8 cellular contexts compared by ENCODE assay signal in the genomic region with DNA sequence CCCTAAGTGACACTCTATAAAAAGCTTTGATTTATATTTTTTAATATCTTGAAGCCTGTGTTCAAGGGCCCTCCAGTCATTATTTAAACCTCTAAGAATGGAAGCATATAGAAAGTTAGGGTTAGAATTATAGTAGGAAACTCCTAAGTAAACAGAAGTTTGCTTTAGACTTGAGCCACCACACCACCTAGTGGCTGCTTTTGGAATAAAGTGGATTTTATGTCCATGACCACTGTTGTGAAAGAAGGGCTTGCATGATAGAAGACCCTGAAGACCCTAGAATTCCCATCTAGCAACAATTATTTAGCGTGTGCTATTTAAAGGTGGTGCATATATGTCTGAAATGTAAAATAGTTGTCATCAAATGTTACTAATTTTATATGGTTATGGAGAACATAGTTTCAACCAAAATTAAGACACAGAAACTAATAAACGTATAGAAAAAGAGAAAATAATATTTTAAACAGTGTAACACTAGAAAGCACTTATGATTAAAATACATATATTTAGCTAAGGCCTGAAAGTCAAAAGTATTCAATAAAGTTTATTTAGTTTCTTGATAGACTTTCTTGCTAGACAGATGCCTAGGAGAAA. TPM values are rescaled to one million over a fixed set of nuclear protein-coding genes. Genes with fewer than 3 reads are reported as not detected.
A peak's percentile ranks its signal among the peaks of the same experiment; 100 is the strongest.
DNase-seq lines count a peak whose midpoint lies in the region; ATAC-seq and TF ChIP-seq lines count a peak whose summit lies in the region.

No MANE protein-coding gene starts in this region.

- no peaks in the 10 kb centered on the region for H3K4me1 Mint-ChIP-seq in activated CD4-positive, alpha-beta T cell treated with anti-CD3 and anti-CD28 coated beads, Interleukin-2, amount 10 ng/mL, durations not matched to agents 7 days and 5 days

- H3K4me3 ChIP-seq in parathyroid adenoma (ENCODE audit: low read depth, low read length) = no peak overlapping the region

- H3K9ac ChIP-seq in parathyroid adenoma = no peak overlapping the region

- no peak overlapping the region for H3K4me2 ChIP-seq in parathyroid adenoma (ENCODE audit: low read length)

- no peaks in the 10 kb centered on the region for H3K4me1 ChIP-seq in parathyroid adenoma

- no peaks in the 10 kb centered on the region for H3K9me3 ChIP-seq in parathyroid adenoma (ENCODE audit: control insufficient read depth, low read length)

- TF ChIP-seq CTCF in parathyroid adenoma (IDR thresholded peaks at IDR 0.05) = peak; percentile 77

- H3K79me2 ChIP-seq in parathyroid adenoma = no peaks in the 10 kb centered on the region

- no peak overlapping the region for H3K4me3 Mint-ChIP-seq in activated CD4-positive, alpha-beta T cell treated with anti-CD3 and anti-CD28 coated beads, Interleukin-2, amount 10 ng/mL, durations not matched to agents 7 days and 5 days

- peak; percentile 42 for DNase-seq in activated CD4-positive, alpha-beta T cell treated with anti-CD3 and anti-CD28 coated beads, Interleukin-2, amount 10 ng/mL, durations not matched to agents 7 days and 5 days
- DNase-seq in activated CD4-positive, alpha-beta T cell treated with anti-CD3 and anti-CD28 coated beads, Interleukin-2, amount 50 U/mL, for 1 hour = no peak
- DNase-seq in HT-29 (ENCODE audit: low spot score) = peak; percentile 54
- DNase-seq in RPMI7951 (ENCODE audit: low read depth) = peak; percentile 20

- H3K36me3 Mint-ChIP-seq in activated CD4-positive, alpha-beta T cell treated with anti-CD3 and anti-CD28 coated beads, Interleukin-2, amount 10 ng/mL, durations not matched to agents 7 days and 5 days (ENCODE audit: low read depth) = no peaks in the 10 kb centered on the region

- H3K27ac ChIP-seq in parathyroid adenoma = no peak overlapping the region

- CTCF ChIA-PET in activated CD4-positive, alpha-beta T cell treated with anti-CD3 and anti-CD28 coated beads, Interleukin-2, amount 10 ng/mL, durations not matched to agents 7 days and 5 days (lab: Charles Lee) = no interaction called here

- H2AFZ ChIP-seq in parathyroid adenoma = no peak overlapping the region

- no peak overlapping the region for H3K27ac Mint-ChIP-seq in activated CD4-positive, alpha-beta T cell treated with anti-CD3 and anti-CD28 coated beads, Interleukin-2, amount 10 ng/mL, durations not matched to agents 7 days and 5 days

- no peaks in the 10 kb centered on the region for H3K27me3 ChIP-seq in parathyroid adenoma (ENCODE audit: control insufficient read depth, insufficient read depth, low read length)

- no peaks in the 10 kb centered on the region for H3K27me3 Mint-ChIP-seq in activated CD4-positive, alpha-beta T cell treated with anti-CD3 and anti-CD28 coated beads, Interleukin-2, amount 10 ng/mL, durations not matched to agents 7 days and 5 days

- no peaks in the 10 kb centered on the region for H3K36me3 ChIP-seq in parathyroid adenoma (ENCODE audit: control insufficient read depth, insufficient read depth, low read length)

- ATAC-seq in GM21423 (IDR thresholded peaks at IDR 0.05; ENCODE audit: unreplicated experiment) (peak; percentile 76), esophagus mucosa (peak; percentile 48), HG02588 (IDR thresholded peaks at IDR 0.05; ENCODE audit: unreplicated experiment) (no peak)

- POLR2A ChIA-PET in activated CD4-positive, alpha-beta T cell treated with anti-CD3 and anti-CD28 coated beads, Interleukin-2, amount 10 ng/mL, durations not matched to agents 7 days and 5 days (lab: Charles Lee) = no interaction called here

- H3K9me3 Mint-ChIP-seq in activated CD4-positive, alpha-beta T cell treated with anti-CD3 and anti-CD28 coated beads, Interleukin-2, amount 10 ng/mL, durations not matched to agents 7 days and 5 days = no peaks in the 10 kb centered on the region

RNA-seq across cellular contexts. Expression of a gene that starts 21.3 kb away (rescaled TPM):
- total RNA-seq in activated CD4-positive, alpha-beta T cell treated with anti-CD3 and anti-CD28 coated beads, Interleukin-2, amount 10 ng/mL, durations not matched to agents 7 days and 5 days = not detected
- 0.03 and 0.18 TPM in 2 replicates for total RNA-seq in HT-29 (2014; rRNA removed; shearing (Covaris generic))
- total RNA-seq in RPMI7951 (2014; rRNA removed; shearing (Covaris generic)) = 0.12 and 0.39 TPM in 2 replicates
- total RNA-seq in esophagus mucosa = 0.20 TPM

RNA-seq across cellular contexts. Expression of a gene that starts 21.4 kb away (rescaled TPM):
- total RNA-seq in activated CD4-positive, alpha-beta T cell treated with anti-CD3 and anti-CD28 coated beads, Interleukin-2, amount 10 ng/mL, durations not matched to agents 7 days and 5 days = not detected
- total RNA-seq in HT-29 (2014; rRNA removed; shearing (Covaris generic)) = not detected in 2 replicates
- not detected in 2 replicates for total RNA-seq in RPMI7951 (2014; rRNA removed; shearing (Covaris generic))
- not detected for total RNA-seq in esophagus mucosa
